In the genomic region with DNA sequence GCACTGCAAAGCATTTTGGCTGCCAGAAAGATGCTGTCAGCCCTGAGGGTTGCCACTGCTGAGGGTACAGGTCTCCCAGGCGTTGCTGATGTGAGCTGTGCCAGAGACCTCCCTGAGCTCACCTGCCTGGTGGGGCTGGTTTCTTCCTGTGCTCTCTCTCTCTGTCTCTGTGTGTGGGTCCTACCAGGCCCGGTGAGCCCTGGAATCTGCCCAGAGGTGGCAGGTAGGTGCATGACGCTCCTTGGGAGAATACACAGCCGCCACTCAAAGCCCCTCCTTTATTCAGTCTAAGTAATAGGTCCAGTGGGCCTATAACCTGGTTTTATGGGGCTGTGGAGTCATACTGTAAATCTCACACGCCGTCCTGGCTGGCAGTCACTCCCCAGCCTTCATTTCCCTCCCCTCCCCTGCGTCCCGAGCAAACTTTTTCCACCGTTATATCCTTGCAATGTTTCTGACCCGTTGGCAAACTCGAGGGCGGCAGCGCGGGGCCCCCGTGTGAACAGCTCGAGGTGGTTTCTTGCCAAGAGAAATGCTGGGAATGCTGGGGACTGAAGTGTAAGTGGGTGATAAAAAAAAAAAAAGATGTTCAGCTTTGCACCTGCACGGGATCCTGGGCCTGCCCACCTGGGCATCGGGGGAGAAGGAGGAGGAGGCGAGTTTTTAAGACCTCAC, we compare ENCODE assay signal across 21 cellular contexts.
A peak's percentile ranks its signal among the peaks of the same experiment; 100 is the strongest.
DNase-seq lines count a peak whose midpoint lies in the region; ATAC-seq and TF ChIP-seq lines count a peak whose summit lies in the region.
"Had no signal": no experiment of that assay in that cellular context is flagged by ENCODE, and none has a peak within 500 bp of the region (broad histone marks: within the 10 kb centered on the region; RNA-seq: fewer than 3 reads in every experiment).

No MANE protein-coding gene starts in this region.

- no peak overlapping the region for H4K5ac ChIP-seq in H9 (ENCODE audit: insufficient read length, low read depth, low read length)

- CTCF ChIA-PET in CD4-positive, alpha-beta T cell (lab: Charles Lee) = no interaction called here

- no peak overlapping the region for H3K23ac ChIP-seq in H9 (ENCODE audit: insufficient read length, low read depth, low read length)

- peaks cover 13% of the 10 kb centered on the region for H3K27me3 Mint-ChIP-seq in H9 (ENCODE audit: low read depth)
- peaks cover 4% of the 10 kb centered on the region for H3K27me3 Mint-ChIP-seq in nephron progenitor cell (ENCODE audit: low read depth, poor library complexity)
- peaks cover 13% of the 10 kb centered on the region for H3K27me3 Mint-ChIP-seq in type B pancreatic cell
- peaks cover 11% of the 10 kb centered on the region for H3K27me3 Mint-ChIP-seq in CD4-positive, alpha-beta T cell

- H3K56ac ChIP-seq in H9 (ENCODE audit: insufficient read length, low read depth, low read length) = no peak overlapping the region

- no peak overlapping the region for H3K9ac ChIP-seq in H9 (ENCODE audit: extremely low read depth, insufficient read length, low read length)
- H3K9ac ChIP-seq: BLaER1 had no signal

- H3K4ac ChIP-seq in H9 (ENCODE audit: low read depth, low read length) = no peak overlapping the region

- no peak overlapping the region for H2AFZ ChIP-seq in H9 (ENCODE audit: low read length)
- H2AFZ ChIP-seq: GM23338 had no signal

- no peak overlapping the region; the same call in 1 of the 2 replicates for H3K14ac ChIP-seq in H9 (ENCODE audit: insufficient read depth, low read length)

- no peak overlapping the region for H2BK15ac ChIP-seq in H9 (ENCODE audit: low read depth, low read length)

- no peaks in the 10 kb centered on the region for H3K9me3 ChIP-seq in H9 (ENCODE audit: control insufficient read depth, low read depth, low read length)
- peaks cover 3% of the 10 kb centered on the region for H3K9me3 ChIP-seq in RWPE2 (ENCODE audit: severe bottlenecking)
- H3K9me3 ChIP-seq in CD4-positive, alpha-beta T cell (ENCODE audit: control insufficient read depth, low read length) = no peaks in the 10 kb centered on the region
- H3K9me3 ChIP-seq: BLaER1 had no signal

- no peak overlapping the region for H3K18ac ChIP-seq in H9 (ENCODE audit: insufficient read length, low read depth, low read length)

- no peak overlapping the region for H4K8ac ChIP-seq in H9 (replicated peaks; ENCODE audit: insufficient read length, low read depth, low read length)

- peak overlapping the region in 2 of 3 experiments; percentile 9 to 76; a peak in 1 of 7 replicates for H3K27ac Mint-ChIP-seq in H9
- H3K27ac Mint-ChIP-seq in nephron progenitor cell = peak overlapping the region; percentile 80
- no peak overlapping the region for H3K27ac Mint-ChIP-seq in type B pancreatic cell
- H3K27ac Mint-ChIP-seq in CD4-positive, alpha-beta T cell = no peak overlapping the region
- H3K27ac Mint-ChIP-seq: CD14-positive monocyte; CD8-positive, alpha-beta T cell; GM23338; IgD-negative memory B cell had no signal

- H3T11ph ChIP-seq in H9 (ENCODE audit: low read length) = no peak overlapping the region

- intact Hi-C loops in CD4-positive, alpha-beta T cell (cut with DNase I, micrococcal nuclease) = no loop called here

- no peak for DNase-seq in H9
- peak; percentile 30 for DNase-seq in RWPE2 (ENCODE audit: low spot score)
- no peak for DNase-seq in nephron progenitor cell
- peak; percentile 58 for DNase-seq in type B pancreatic cell (ENCODE audit: extremely low spot score, unreplicated experiment)
- DNase-seq in CD4-positive, alpha-beta T cell = no peak
- DNase-seq in KG1 (lab: John Stamatoyannopoulos, UW) = no peak
- no peak for DNase-seq in NCI-H2196 (lab: John Stamatoyannopoulos, UW; ENCODE audit: unreplicated experiment)
- DNase-seq in NCI-H226 = no peak
- DNase-seq: 8988T; Calu3; CD8-positive, alpha-beta T cell; DMS53; DND-41; EL; H7; KBM-7 had no signal

- H3K4me1 ChIP-seq in H9 (ENCODE audit: insufficient read depth, low read length) (no peaks in the 10 kb centered on the region), RWPE2 (ENCODE audit: insufficient read depth, poor library complexity, severe bottlenecking) (no peaks in the 10 kb centered on the region)
- H3K4me1 ChIP-seq: BLaER1 had no signal

- no peak overlapping the region for H4K91ac ChIP-seq in H9 (ENCODE audit: insufficient read length, low read depth, low read length)

- POLR2A ChIA-PET in CD4-positive, alpha-beta T cell (lab: Charles Lee) = no interaction called here

- H3K79me1 ChIP-seq in H9 (ENCODE audit: insufficient read depth, low read depth, low read length, poor library complexity, severe bottlenecking) = no peaks in the 10 kb centered on the region

- H3K27ac ChIP-seq in H9 (ENCODE audit: insufficient read length, low read depth, low read length) = no peak overlapping the region
- H3K27ac ChIP-seq in RWPE2 (ENCODE audit: poor library complexity, severe bottlenecking) = no peak overlapping the region
- no peak overlapping the region for H3K27ac ChIP-seq in CD4-positive, alpha-beta T cell (ENCODE audit: low read depth, low read length)
- H3K27ac ChIP-seq: BLaER1, HL-60 had no signal

- H3K4me3 ChIP-seq in RWPE2 (ENCODE audit: severe bottlenecking) = no peak overlapping the region
- H3K4me3 ChIP-seq: BLaER1, GM23338 had no signal

- H2BK12ac ChIP-seq in H9 (ENCODE audit: insufficient read length, low read depth, low read length) = no peak overlapping the region

- H3K36me3 Mint-ChIP-seq in H9 (ENCODE audit: insufficient read depth in 1 of 3, low read depth in 3 of 3) (no peaks in the 10 kb centered on the region), nephron progenitor cell (ENCODE audit: low read depth) (no peaks in the 10 kb centered on the region), type B pancreatic cell (no peaks in the 10 kb centered on the region)
- no peaks in the 10 kb centered on the region for H3K36me3 Mint-ChIP-seq in CD4-positive, alpha-beta T cell (ENCODE audit: low read depth)
- H3K36me3 Mint-ChIP-seq: CD14-positive monocyte; CD8-positive, alpha-beta T cell; IgD-negative memory B cell had no signal

- no peaks in the 10 kb centered on the region for H3K79me2 ChIP-seq in H9 (ENCODE audit: insufficient read depth, low read length)

- H3K4me1 Mint-ChIP-seq in H9 = peaks cover 6 to 11% of the 10 kb centered on the region in 2 experiments
- H3K4me1 Mint-ChIP-seq in nephron progenitor cell = peaks cover 34% of the 10 kb centered on the region
- peaks cover 5% of the 10 kb centered on the region for H3K4me1 Mint-ChIP-seq in type B pancreatic cell (ENCODE audit: unreplicated experiment)
- no peaks in the 10 kb centered on the region for H3K4me1 Mint-ChIP-seq in CD4-positive, alpha-beta T cell (ENCODE audit: low read depth)
- H3K4me1 Mint-ChIP-seq: GM23338, IgD-negative memory B cell had no signal

- H3K36me3 ChIP-seq in RWPE2 (ENCODE audit: low read depth) = no peaks in the 10 kb centered on the region
- H3K36me3 ChIP-seq: BLaER1 had no signal

- TF ChIP-seq CTCF in H9 (conservative IDR thresholded peaks at IDR 0.05) (no peak), RWPE2 (IDR thresholded peaks at IDR 0.05; ENCODE audit: poor library complexity, severe bottlenecking) (no peak), nephron progenitor cell (IDR thresholded peaks at IDR 0.05) (no peak), type B pancreatic cell (conservative IDR thresholded peaks at IDR 0.05) (no peak)
- no peak for TF ChIP-seq CTCF in CD4-positive, alpha-beta T cell (IDR thresholded peaks at IDR 0.05)

- H2BK20ac ChIP-seq in H9 (ENCODE audit: low read depth, low read length, poor library complexity, severe bottlenecking) = no peak overlapping the region

- H3K4me3 Mint-ChIP-seq in H9 (no peak overlapping the region), nephron progenitor cell (no peak overlapping the region), type B pancreatic cell (no peak overlapping the region)
- H3K4me3 Mint-ChIP-seq in CD4-positive, alpha-beta T cell = no peak overlapping the region
- H3K4me3 Mint-ChIP-seq: CD14-positive monocyte; CD8-positive, alpha-beta T cell; GM23338; IgD-negative memory B cell had no signal

- no peak overlapping the region for H2BK5ac ChIP-seq in H9 (ENCODE audit: insufficient read length, low read length)

- WGBS in H9 (ENCODE audit: extremely low coverage, insufficient read length, low lambda C conversion rate) = no CpG with 5 or more reads among the region's 19 CpGs

- H3K4me2 ChIP-seq in H9 (ENCODE audit: insufficient read depth, insufficient read length, low read length) = no peak overlapping the region
- H3K4me2 ChIP-seq: BLaER1, GM23338 had no signal

- no peak overlapping the region for H2AK5ac ChIP-seq in H9 (ENCODE audit: insufficient read length, low read length)

- H3K27me3 ChIP-seq in H9 (ENCODE audit: insufficient read depth, low read length) = no peaks in the 10 kb centered on the region
- no peaks in the 10 kb centered on the region for H3K27me3 ChIP-seq in RWPE2 (ENCODE audit: insufficient read depth, poor library complexity, severe bottlenecking)
- H3K27me3 ChIP-seq in CD4-positive, alpha-beta T cell (ENCODE audit: control insufficient read depth, insufficient read depth, low read length) = no peaks in the 10 kb centered on the region

- no peak overlapping the region for H2BK120ac ChIP-seq in H9 (ENCODE audit: low read depth, low read length, poor library complexity, severe bottlenecking)

- H3K9me3 Mint-ChIP-seq in H9 (no peaks in the 10 kb centered on the region), nephron progenitor cell (no peaks in the 10 kb centered on the region), type B pancreatic cell (no peaks in the 10 kb centered on the region)
- no peaks in the 10 kb centered on the region for H3K9me3 Mint-ChIP-seq in CD4-positive, alpha-beta T cell
- H3K9me3 Mint-ChIP-seq: CD8-positive, alpha-beta T cell; IgD-negative memory B cell had no signal

- no peaks in the 10 kb centered on the region for H3K23me2 ChIP-seq in H9 (ENCODE audit: insufficient read length, low read depth, low read length, poor library complexity, severe bottlenecking)

- no peak for ATAC-seq in RWPE2 (ENCODE audit: low read depth)
- ATAC-seq in CD4-positive, alpha-beta T cell (ENCODE audit: poor library complexity) = no peak
- ATAC-seq: CD8-positive, alpha-beta T cell; GM23338 had no signal

- no peaks in the 10 kb centered on the region for H4K20me1 ChIP-seq in H9 (ENCODE audit: control insufficient read depth, insufficient read depth, insufficient read length)

Comparison
In these comparisons a context has a peak if more than half of its experiments do, and no peak if none do; other contexts are left out.
1. DNase-seq: peak in RWPE2 (single experiment) and type B pancreatic cell (single experiment); none in H9 (single experiment), nephron progenitor cell (single experiment), CD4-positive, alpha-beta T cell (0 of 10), KG1 (single experiment), NCI-H2196 (single experiment) and NCI-H226 (single experiment).
2. H3K27ac Mint-ChIP-seq: peak in H9 (2 of 3) and nephron progenitor cell (single experiment); none in type B pancreatic cell (single experiment) and CD4-positive, alpha-beta T cell (single experiment).